In genomic region chr10:78614744-78615143, GRCh38 we compare ENCODE assay signal across 20 cellular contexts.
"Had no signal": no experiment of that assay in that cellular context is flagged by ENCODE, and none has a peak within 500 bp of the region (broad histone marks: within the 10 kb centered on the region; RNA-seq: fewer than 3 reads in every experiment).

No MANE protein-coding gene starts in this region.

- H3K36me3 ChIP-seq: esophagus muscularis mucosa, gastroesophageal sphincter, heart left ventricle, left lung, lower lobe of right lung had no signal

- FAIRE-seq: colon, endothelial cell of umbilical vein, frontal cortex, keratinocyte had no signal

- H3K79me2 ChIP-seq: hepatocyte had no signal

- H2AFZ ChIP-seq: hepatocyte had no signal

- H3K27me3 ChIP-seq: esophagus muscularis mucosa, foreskin keratinocyte, gastroesophageal sphincter, heart left ventricle, hepatocyte, left lung had no signal

- H3K4me2 ChIP-seq: hepatocyte had no signal

- H3K4me3 ChIP-seq: esophagus muscularis mucosa, gastroesophageal sphincter, heart left ventricle, hepatocyte, left lung, lower lobe of right lung, mucosa of descending colon had no signal

- ATAC-seq: effector memory CD8-positive, alpha-beta T cell; foreskin keratinocyte; gastroesophageal sphincter; heart left ventricle; left cardiac atrium; left lung; left ventricle myocardium superior; lower lobe of right lung; mucosa of descending colon had no signal

- H3K4me1 ChIP-seq: foreskin keratinocyte, left lung, lower lobe of right lung had no signal

- DNase-seq: cortex of kidney; effector CD8-positive, alpha-beta T cell; effector memory CD8-positive, alpha-beta T cell; foreskin keratinocyte; heart left ventricle; immature natural killer cell; left cardiac atrium; left lung; left ventricle myocardium superior; lower lobe of right lung; mesenchymal stem cell; mucosa of descending colon; naive B cell had no signal

- H3K9me3 ChIP-seq: lower lobe of right lung had no signal

- H3K27ac ChIP-seq: esophagus muscularis mucosa, foreskin keratinocyte, gastroesophageal sphincter, heart left ventricle, hepatocyte, left lung, lower lobe of right lung had no signal
